In the genomic region with DNA sequence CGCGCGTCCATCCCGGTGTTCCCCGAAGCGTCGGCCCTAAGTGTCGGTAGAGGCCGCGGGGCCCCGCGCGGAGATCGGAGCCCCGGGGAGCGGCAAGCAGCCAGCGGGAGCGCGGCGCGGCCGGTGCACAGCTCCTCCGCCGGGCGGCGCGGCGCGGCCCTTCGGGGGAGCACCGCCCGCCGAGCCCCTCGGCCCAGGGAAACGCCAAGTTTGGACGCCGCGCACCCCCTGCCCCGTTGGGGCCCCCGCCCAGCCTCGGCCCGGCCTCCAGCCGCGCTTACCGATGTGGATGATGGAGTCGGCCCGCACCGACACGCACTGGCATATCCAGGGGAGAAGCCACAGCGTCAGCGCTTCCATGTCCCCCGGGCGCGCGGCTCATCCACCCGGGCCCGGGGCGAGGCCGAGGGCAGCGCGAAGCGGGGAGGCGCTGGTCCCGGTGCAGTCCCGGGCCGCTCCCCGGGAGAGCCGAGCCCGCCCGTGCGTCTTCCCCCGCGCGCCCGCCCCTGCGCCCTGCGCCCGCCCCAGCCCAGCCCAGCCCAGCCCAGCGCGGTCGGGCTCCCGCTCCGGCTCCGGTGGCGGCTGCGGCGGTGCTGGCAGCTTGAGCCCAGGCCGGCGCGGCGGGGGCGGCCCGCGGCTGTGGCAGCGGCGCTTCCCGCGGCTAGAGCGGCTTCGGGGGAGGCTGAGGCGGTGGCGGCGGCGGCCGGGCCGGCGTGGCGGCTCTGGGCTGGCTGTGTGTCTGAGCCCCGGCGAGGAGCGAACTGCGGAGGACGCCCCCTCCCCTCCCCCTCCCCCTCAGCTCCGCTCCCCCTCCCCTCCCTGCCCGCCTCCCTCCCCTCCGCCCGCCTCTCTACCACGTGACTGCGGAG, we compare ENCODE assay signal across 8 cellular contexts. TPM values are rescaled to one million over a fixed set of nuclear protein-coding genes. Genes with fewer than 3 reads are reported as not detected.
A peak's percentile ranks its signal among the peaks of the same experiment; 100 is the strongest.
DNase-seq lines count a peak whose midpoint lies in the region; ATAC-seq, FAIRE-seq and TF ChIP-seq lines count a peak whose summit lies in the region.

A gene (minus strand): TSS at position 763 of the 869 bp plus-strand sequence.

- in situ Hi-C loops in HepG2 (cut with HindIII; ENCODE audit: extremely low pct_ligation_motif_present, low pct_unique_long_range_greater_than_20kb) = no loop called here

- TF ChIP-seq EP300 in HepG2 (IDR thresholded peaks at IDR 0.05; ENCODE audit: low read depth in 2 of 2, low read length in 2 of 2) (no peak), HepG2 (CRISPR knock-in tag; IDR thresholded peaks at IDR 0.05; ENCODE audit: borderline replicate concordance) (no peak), stomach (IDR thresholded peaks at IDR 0.05) (no peak)

- H3K9me3 ChIP-seq in HepG2 (ENCODE audit: low read length) = no peaks in the 10 kb centered on the region
- no peaks in the 10 kb centered on the region for H3K9me3 ChIP-seq in stomach

- CTCF ChIA-PET in HepG2 (lab: Yijun Ruan, JAX; ENCODE audit: low intra/inter-chr PET ratio, low total read pairs) = no interaction called here

- no peak within 1 kb of the TSS for H3K27ac ChIP-seq in HepG2 (ENCODE audit: extremely low read length, insufficient read depth, low read length)
- peak within 1 kb of the TSS in 1 of 5 donors; percentile 70 for H3K27ac ChIP-seq in stomach

- H3K4me3 ChIP-seq in AG10803 (ENCODE audit: low read length) (peak within 1 kb of the TSS; percentile 5), HepG2 (replicated peaks in 1 of 3; ENCODE audit: insufficient read depth in 1 of 3, low read depth in 2 of 3, low read length in 3 of 3) (peak within 1 kb of the TSS; percentile 7 to 57 (median 31); a peak in 4 of 6 replicates), stomach (peak within 1 kb of the TSS; percentile 50 to 71 (median 66))

- H3K4me1 ChIP-seq in HepG2 (ENCODE audit: insufficient read depth, low read length) (peaks cover 10% of the 10 kb centered on the region), stomach (peaks cover 34 to 50% (median 46%) of the 10 kb centered on the region in 4 donors)

- DNase-seq in AG10803 (ENCODE audit: low read depth) (no peak), NCI-H748 (lab: John Stamatoyannopoulos, UW; ENCODE audit: unreplicated experiment) (peak; percentile 70), cerebellum (ENCODE audit: low spot score) (peak; percentile 62), HepG2 (ENCODE audit: low spot score) (no peak), stomach (no peak), NCI-H2107 (lab: John Stamatoyannopoulos, UW) (no peak)

- BruUV-seq in HepG2 (replicated peaks; lab: Mats Ljungman, UMichigan) = no TSS peak

- H2AFZ ChIP-seq in HepG2 (ENCODE audit: low read length) = no peak within 1 kb of the TSS

- H3K36me3 ChIP-seq in HepG2 (replicated peaks in 1 of 2; ENCODE audit: control insufficient read depth in 1 of 2, insufficient read depth in 2 of 2, low read length in 2 of 2) = no peaks in the 10 kb centered on the region
- H3K36me3 ChIP-seq in stomach = no peaks in the 10 kb centered on the region

- no peak within 1 kb of the TSS for H3K9ac ChIP-seq in HepG2 (ENCODE audit: insufficient read depth, low read depth, low read length)

- TF ChIP-seq RAD21 in HepG2 (CRISPR knock-in tag; IDR thresholded peaks at IDR 0.05) = no peak

- no peaks in the 10 kb centered on the region for H3K79me2 ChIP-seq in HepG2 (ENCODE audit: insufficient read depth, low read length)

- H3K27me3 ChIP-seq in HepG2 (ENCODE audit: control insufficient read depth in 1 of 2, insufficient read depth in 2 of 2, low read length in 2 of 2) (peaks cover 12 to 86% of the 10 kb centered on the region in 2 experiments), stomach (peaks cover 14 to 94% (median 69%) of the 10 kb centered on the region in 3 donors)

- POLR2A ChIA-PET in HepG2 (lab: Yijun Ruan, JAX) = no interaction called here

- FAIRE-seq in HepG2 (lab: Jason Lieb, UNC) = no peak

- TF ChIP-seq CTCF in AG10803 (conservative IDR thresholded peaks at IDR 0.05; ENCODE audit: low read length) = no peak
- TF ChIP-seq CTCF in HepG2 (CRISPR knock-in tag; IDR thresholded peaks at IDR 0.05) = no peak
- TF ChIP-seq CTCF in stomach (IDR thresholded peaks at IDR 0.05) = no peak

- 9% methylated on average over 13 of the region's 119 CpGs for WGBS in HepG2 (ENCODE audit: low lambda C conversion rate)
- WGBS in stomach, 5 donors = 0 to 1% (median 1%) methylated on average over 25 to 117 of the region's 119 CpGs

- H3K4me2 ChIP-seq in HepG2 (ENCODE audit: low read depth, low read length) = peak within 1 kb of the TSS; percentile 42

- ATAC-seq in GM19043 (IDR thresholded peaks at IDR 0.05; ENCODE audit: low read depth, unreplicated experiment) (peak; percentile 12), HepG2 (peak; percentile 23), HG02884 (IDR thresholded peaks at IDR 0.05; ENCODE audit: unreplicated experiment) (no peak)

- intact Hi-C loops in HepG2 (cut with micrococcal nuclease; ENCODE audit: unreplicated experiment) = no loop called here
- intact Hi-C loops in stomach (cut with DNase I; ENCODE audit: low total_unique reads) = no loop called here

- H4K20me1 ChIP-seq in HepG2 (ENCODE audit: insufficient read depth, low read length) = 0 out of 2 replicates have a peak, but pooled peaks cover 2% of the 10 kb centered on the region

- TF ChIP-seq POLR2A in HepG2 (IDR thresholded peaks at IDR 0.05; ENCODE audit: insufficient read depth in 1 of 2, low read depth in 2 of 2, low read length in 2 of 2) (no peak), stomach (IDR thresholded peaks at IDR 0.05) (no peak)

TF ChIP-seq in HepG2, 621 proteins besides CTCF, POLR2A, EP300 and RAD21:
- no peak for TF ChIP-seq ZNF331 (CRISPR knock-in tag; IDR thresholded peaks at IDR 0.05)
- TF ChIP-seq SIX1 (CRISPR knock-in tag; IDR thresholded peaks at IDR 0.05; ENCODE audit: borderline replicate concordance) = no peak
- TF ChIP-seq, protein P1, sequence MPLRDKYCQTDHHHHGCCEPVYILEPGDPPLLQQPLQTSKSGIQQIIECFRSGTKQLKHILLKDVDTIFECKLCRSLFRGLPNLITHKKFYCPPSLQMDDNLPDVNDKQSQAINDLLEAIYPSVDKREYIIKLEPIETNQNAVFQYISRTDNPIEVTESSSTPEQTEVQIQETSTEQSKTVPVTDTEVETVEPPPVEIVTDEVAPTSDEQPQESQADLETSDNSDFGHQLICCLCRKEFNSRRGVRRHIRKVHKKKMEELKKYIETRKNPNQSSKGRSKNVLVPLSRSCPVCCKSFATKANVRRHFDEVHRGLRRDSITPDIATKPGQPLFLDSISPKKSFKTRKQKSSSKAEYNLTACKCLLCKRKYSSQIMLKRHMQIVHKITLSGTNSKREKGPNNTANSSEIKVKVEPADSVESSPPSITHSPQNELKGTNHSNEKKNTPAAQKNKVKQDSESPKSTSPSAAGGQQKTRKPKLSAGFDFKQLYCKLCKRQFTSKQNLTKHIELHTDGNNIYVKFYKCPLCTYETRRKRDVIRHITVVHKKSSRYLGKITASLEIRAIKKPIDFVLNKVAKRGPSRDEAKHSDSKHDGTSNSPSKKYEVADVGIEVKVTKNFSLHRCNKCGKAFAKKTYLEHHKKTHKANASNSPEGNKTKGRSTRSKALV (CRISPR knock-in tag; IDR thresholded peaks at IDR 0.05) = peak; percentile 36; the same call in 1 of the 2 replicates
- TF ChIP-seq EZH2 (conservative IDR thresholded peaks at IDR 0.05; ENCODE audit: low read depth, low read length) = peak; percentile 26; the same call in 1 of the 2 replicates

RNA-seq across cellular contexts. Expression of the gene that starts here (rescaled TPM):
- total RNA-seq in cerebellum (15.8 TPM), HepG2 (2016; rRNA removed; fragmentation: Illumina TruSeq; extraction: Trizol) (not detected in 2 replicates), stomach (1 to 10 TPM in 4 of 5 donors, not detected in 1; 1.0 to 8.5 (median 1.9) TPM)
- total RNA-seq in HepG2 (2016; cell fraction: cytosol; rRNA removed; fragmentation: Illumina TruSeq; extraction: Trizol; ENCODE audit: low read depth) = not detected in 2 replicates
- not detected in 2 replicates for total RNA-seq in HepG2 (2016; cell fraction: insoluble cytoplasmic fraction; rRNA removed; fragmentation: Illumina TruSeq; extraction: Trizol)
- total RNA-seq in HepG2 (2016; cell fraction: membrane; rRNA removed; fragmentation: Illumina TruSeq; extraction: Trizol) = not detected in 2 replicates
- total RNA-seq in HepG2 (2016; cell fraction: nucleus; rRNA removed; fragmentation: Illumina TruSeq; extraction: Trizol) = not detected in 2 replicates
- polyA plus RNA-seq in HepG2 (2011; rRNA removed) (0.03 and 0.05 TPM in 2 replicates), stomach (under 1 TPM; 0.31 to 0.63 (median 0.50) TPM)
- 0.01 and 0.03 TPM in 2 replicates for polyA plus RNA-seq in HepG2 (2011; cell fraction: cytosol; rRNA removed)
- not detected in 2 replicates for polyA plus RNA-seq in HepG2 (2011; cell fraction: nucleus; rRNA removed)
- polyA plus RNA-seq in HepG2 (2012) = not detected in 2 replicates
- not detected in 2 replicates for polyA plus RNA-seq in HepG2 (2016; cell fraction: cytosol; fragmentation: Illumina TruSeq; extraction: Trizol; ENCODE audit: low read depth)
- not detected in 2 replicates for polyA plus RNA-seq in HepG2 (2016; cell fraction: insoluble cytoplasmic fraction; fragmentation: Illumina TruSeq; extraction: Trizol; ENCODE audit: low read depth)
- not detected in 2 replicates for polyA plus RNA-seq in HepG2 (2016; cell fraction: membrane; fragmentation: Illumina TruSeq; extraction: Trizol; ENCODE audit: low read depth)
- polyA plus RNA-seq in HepG2 (2016; cell fraction: nucleus; fragmentation: Illumina TruSeq; extraction: Trizol; ENCODE audit: insufficient read depth, low read depth) = not detected in 2 replicates
- polyA minus RNA-seq in HepG2 (2011; rRNA and poly(A)+ RNA removed; ENCODE audit: low replicate concordance) = 5.3 TPM in 1 of 2 replicates, not detected in the other
- polyA minus RNA-seq in HepG2 (2011; cell fraction: cytosol; rRNA and poly(A)+ RNA removed) = not detected in 2 replicates
- 0.25 TPM in 1 of 2 replicates, not detected in the other for polyA minus RNA-seq in HepG2 (2011; cell fraction: nucleus; rRNA and poly(A)+ RNA removed)

Comparison
In these comparisons a context has a peak if more than half of its experiments do, and no peak if none do; other contexts are left out.
1. DNase-seq: peak in NCI-H748 (single experiment) and cerebellum (single experiment); none in AG10803 (single experiment), HepG2 (single experiment), stomach (single experiment) and NCI-H2107 (single experiment).
2. H3K4me3 ChIP-seq: peak in every context shown above with its lines; median percentile 66 in stomach; 31 in HepG2; 5 in AG10803.